In the genomic region with DNA sequence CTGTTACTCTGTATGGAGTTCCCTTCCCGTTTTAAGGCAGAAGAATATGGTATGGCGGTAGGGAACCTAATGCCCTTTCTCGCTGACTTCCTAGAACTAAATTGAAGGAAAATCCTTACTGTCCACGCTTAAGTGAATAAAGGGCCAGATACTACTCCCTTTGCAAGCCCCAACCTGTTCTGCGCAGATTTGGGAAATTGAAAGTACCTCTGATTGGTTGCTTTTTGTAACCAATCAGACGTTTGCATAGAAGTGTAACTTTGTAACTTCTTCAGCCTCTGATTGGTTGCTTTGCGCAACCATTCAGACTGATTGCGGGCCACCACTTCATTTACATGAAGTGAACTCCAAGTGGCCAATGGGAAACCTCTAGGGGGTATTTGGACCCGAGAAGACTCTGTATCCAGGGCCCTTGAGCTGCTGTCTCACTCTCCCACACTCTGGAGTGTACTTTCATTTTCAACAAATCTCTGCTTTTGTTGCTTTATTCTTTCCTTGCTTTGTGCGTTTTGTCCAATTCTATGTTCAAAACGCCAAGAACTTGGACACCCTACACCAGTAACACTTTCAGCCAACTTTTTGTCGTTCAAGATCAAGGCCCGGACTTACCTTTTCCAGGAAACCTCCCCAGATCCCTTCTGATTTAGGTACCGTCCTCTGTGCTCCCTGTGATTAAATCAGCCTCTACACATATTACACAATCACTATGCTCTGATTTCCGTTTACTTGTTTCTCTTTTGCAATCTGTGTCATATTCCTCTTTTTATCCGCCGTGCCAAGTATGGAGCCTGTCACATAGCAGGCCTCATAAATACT, we compare ENCODE assay signal across 8 cellular contexts. TPM values are rescaled to one million over a fixed set of nuclear protein-coding genes. Genes with fewer than 3 reads are reported as not detected.
DNase-seq lines count a peak whose midpoint lies in the region; ATAC-seq and TF ChIP-seq lines count a peak whose summit lies in the region.

No MANE protein-coding gene starts in this region.

- TF ChIP-seq CTCF in coronary artery (IDR thresholded peaks at IDR 0.05) (no peak), neural cell (IDR thresholded peaks at IDR 0.05; ENCODE audit: poor library complexity, severe bottlenecking) (no peak)

- H2AFZ ChIP-seq in neural cell (ENCODE audit: low read depth, low read length): peak overlapping the region; percentile 86

- H3K4me3 ChIP-seq in coronary artery (peak overlapping the region; percentile 81), neural cell (ENCODE audit: low read length) (peak overlapping the region; percentile 84)

- H4K20me1 ChIP-seq in neural cell (ENCODE audit: insufficient read depth): no peaks in the 10 kb centered on the region

- no peak for ATAC-seq in GM18909 (IDR thresholded peaks at IDR 0.05; ENCODE audit: poor library complexity, unreplicated experiment)

- H3K9me2 ChIP-seq in neural cell (ENCODE audit: insufficient read depth, low read length): no peaks in the 10 kb centered on the region

- no peak for TF ChIP-seq RAD21 in neural cell (conservative IDR thresholded peaks at IDR 0.05)

- H3K79me2 ChIP-seq in neural cell (replicated peaks; ENCODE audit: insufficient read depth, low read length): peaks cover 28% of the 10 kb centered on the region

- peak; percentile 75 for DNase-seq in DMS53 (lab: John Stamatoyannopoulos, UW)
- peak; percentile 74 for DNase-seq in NCI-H2196 (lab: John Stamatoyannopoulos, UW; ENCODE audit: unreplicated experiment)
- no peak for DNase-seq in coronary artery (ENCODE audit: low spot score)
- no peak for DNase-seq in putamen (ENCODE audit: low spot score)
- DNase-seq in DMS153 (lab: John Stamatoyannopoulos, UW): no peak
- DNase-seq in hippocampal formation (lab: John Stamatoyannopoulos, UW): no peak

- no peak overlapping the region for H3K27ac ChIP-seq in coronary artery
- peak overlapping the region; percentile 90 for H3K27ac ChIP-seq in neural cell (ENCODE audit: low read length)

- no peaks in the 10 kb centered on the region for H3K27me3 ChIP-seq in neural cell (ENCODE audit: insufficient read depth, low read depth, low read length)

- H3K9me3 ChIP-seq in neural cell (ENCODE audit: low read length): no peaks in the 10 kb centered on the region

- no peak overlapping the region for H3K9ac ChIP-seq in neural cell (ENCODE audit: low read length)

- H3K36me3 ChIP-seq in neural cell (ENCODE audit: insufficient read depth, low read length): no peaks in the 10 kb centered on the region

- H3K4me2 ChIP-seq in neural cell (ENCODE audit: low read length): no peak overlapping the region

- no peak for TF ChIP-seq EP300 in neural cell (conservative IDR thresholded peaks at IDR 0.05; ENCODE audit: poor library complexity, severe bottlenecking)

- peaks cover 3% of the 10 kb centered on the region for H3F3A ChIP-seq in neural cell (ENCODE audit: insufficient read depth, low read length, poor library complexity, severe bottlenecking)

TF ChIP-seq in neural cell, 6 proteins besides CTCF, POLR2A, EP300 and RAD21:
- no peak for TF ChIP-seq TAF1 (IDR thresholded peaks at IDR 0.05; ENCODE audit: low read depth)
- TF ChIP-seq, protein P1, sequence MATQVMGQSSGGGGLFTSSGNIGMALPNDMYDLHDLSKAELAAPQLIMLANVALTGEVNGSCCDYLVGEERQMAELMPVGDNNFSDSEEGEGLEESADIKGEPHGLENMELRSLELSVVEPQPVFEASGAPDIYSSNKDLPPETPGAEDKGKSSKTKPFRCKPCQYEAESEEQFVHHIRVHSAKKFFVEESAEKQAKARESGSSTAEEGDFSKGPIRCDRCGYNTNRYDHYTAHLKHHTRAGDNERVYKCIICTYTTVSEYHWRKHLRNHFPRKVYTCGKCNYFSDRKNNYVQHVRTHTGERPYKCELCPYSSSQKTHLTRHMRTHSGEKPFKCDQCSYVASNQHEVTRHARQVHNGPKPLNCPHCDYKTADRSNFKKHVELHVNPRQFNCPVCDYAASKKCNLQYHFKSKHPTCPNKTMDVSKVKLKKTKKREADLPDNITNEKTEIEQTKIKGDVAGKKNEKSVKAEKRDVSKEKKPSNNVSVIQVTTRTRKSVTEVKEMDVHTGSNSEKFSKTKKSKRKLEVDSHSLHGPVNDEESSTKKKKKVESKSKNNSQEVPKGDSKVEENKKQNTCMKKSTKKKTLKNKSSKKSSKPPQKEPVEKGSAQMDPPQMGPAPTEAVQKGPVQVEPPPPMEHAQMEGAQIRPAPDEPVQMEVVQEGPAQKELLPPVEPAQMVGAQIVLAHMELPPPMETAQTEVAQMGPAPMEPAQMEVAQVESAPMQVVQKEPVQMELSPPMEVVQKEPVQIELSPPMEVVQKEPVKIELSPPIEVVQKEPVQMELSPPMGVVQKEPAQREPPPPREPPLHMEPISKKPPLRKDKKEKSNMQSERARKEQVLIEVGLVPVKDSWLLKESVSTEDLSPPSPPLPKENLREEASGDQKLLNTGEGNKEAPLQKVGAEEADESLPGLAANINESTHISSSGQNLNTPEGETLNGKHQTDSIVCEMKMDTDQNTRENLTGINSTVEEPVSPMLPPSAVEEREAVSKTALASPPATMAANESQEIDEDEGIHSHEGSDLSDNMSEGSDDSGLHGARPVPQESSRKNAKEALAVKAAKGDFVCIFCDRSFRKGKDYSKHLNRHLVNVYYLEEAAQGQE (IDR thresholded peaks at IDR 0.05; ENCODE audit: borderline replicate concordance): no peak

RNA-seq across cellular contexts. Expression of a gene that starts 1.0 kb away (rescaled TPM):
- polyA plus RNA-seq in neural cell: 26.5 and 29.0 TPM in 2 replicates
- 104 and 129 TPM in 2 replicates for polyA minus RNA-seq in neural cell

RNA-seq across cellular contexts. Expression of a gene that starts 47.4 kb away (rescaled TPM):
- 0.31 and 0.42 TPM in 2 replicates for polyA plus RNA-seq in neural cell
- polyA minus RNA-seq in neural cell: 0.46 and 0.49 TPM in 2 replicates

RNA-seq across cellular contexts. Expression of a gene that starts 56.1 kb away (rescaled TPM):
- polyA plus RNA-seq in neural cell: 101 and 109 TPM in 2 replicates
- 135 and 160 TPM in 2 replicates for polyA minus RNA-seq in neural cell

Comparison
In these comparisons a context has a peak if more than half of its experiments do, and no peak if none do; other contexts are left out.
1. DNase-seq: peak in DMS53 (single experiment) and NCI-H2196 (single experiment); none in coronary artery (single experiment), putamen (single experiment), DMS153 (single experiment) and hippocampal formation (0 of 2).